In genomic region chr3:48002787-48003186, GRCh38 we compare ENCODE assay signal across 39 cellular contexts.
"Had no signal": no experiment of that assay in that cellular context is flagged by ENCODE, and none has a peak within 500 bp of the region (broad histone marks: within the 10 kb centered on the region; RNA-seq: fewer than 3 reads in every experiment).

No MANE protein-coding gene starts in this region.

- H3K27me3 Mint-ChIP-seq: activated CD4-positive, alpha-beta memory T cell treated with anti-CD3 and anti-CD28 coated beads, Interleukin-2, amount 10 ng/mL, durations not matched to agents 7 days and 5 days; activated CD4-positive, alpha-beta T cell treated with anti-CD3 and anti-CD28 coated beads for 36 hours; activated CD4-positive, alpha-beta T cell treated with anti-CD3 and anti-CD28 coated beads, Interleukin-2, amount 10 ng/mL, durations not matched to agents 7 days and 5 days; activated naive CD8-positive, alpha-beta T cell treated with anti-CD3 and anti-CD28 coated beads for 36 hours; activated T-helper 17 cell treated with anti-CD3 and anti-CD28 coated beads, Interleukin-2, amount 50 U/mL, for 72 hours; brain; central memory CD8-positive, alpha-beta T cell had no signal

- H3K9me3 ChIP-seq: adrenal gland had no signal

- H3K9me3 Mint-ChIP-seq: activated CD4-positive, alpha-beta memory T cell treated with anti-CD3 and anti-CD28 coated beads, Interleukin-2, amount 10 ng/mL, durations not matched to agents 7 days and 5 days; activated CD4-positive, alpha-beta T cell treated with anti-CD3 and anti-CD28 coated beads, Interleukin-2, amount 10 ng/mL, durations not matched to agents 7 days and 5 days; activated naive CD4-positive, alpha-beta T cell treated with anti-CD3 and anti-CD28 coated beads for 36 hours; activated naive CD4-positive, alpha-beta T cell treated with anti-CD3 and anti-CD28 coated beads, Interleukin-2, amount 50 U/mL, for 72 hours; activated naive CD8-positive, alpha-beta T cell treated with anti-CD3 and anti-CD28 coated beads for 36 hours; activated T-cell treated with anti-CD3 and anti-CD28 coated beads, Interleukin-2, amount 50 U/mL, for 4 hours; activated T-cell treated with anti-CD3 and anti-CD28 coated beads, Interleukin-2, amount 50 U/mL, for 72 hours; activated T-helper 1 cell treated with anti-CD3 and anti-CD28 coated beads, Interleukin-12 subunit alpha, Interleukin-12 subunit beta, Interleukin-2, Interleukin-4 antibody, amounts not matched to agents 30 ng/mL and 10 ng/mL and 1 ng/mL, durations not matched to agents 14 hours and 24 hours and 36 hours; activated T-helper 17 cell treated with anti-CD3 and anti-CD28 coated beads, Interleukin-2, amount 50 U/mL, for 72 hours; brain; central memory CD8-positive, alpha-beta T cell; T-helper 1 cell treated with Interleukin-12 subunit alpha and Interleukin-12 subunit beta and Interleukin-4 antibody, amounts not matched to agents 30 μg/mL and 1 μg/mL, for 36 hours; T-helper 2 cell treated with Interferon-gamma antibody and Interleukin-4, amounts not matched to agents 5 μg/mL and 100 μg/mL, for 36 hours had no signal

- H3K4me3 ChIP-seq: adrenal gland, cardiac muscle cell had no signal

- DNase-seq: activated CD4-positive, alpha-beta memory T cell treated with anti-CD3 and anti-CD28 coated beads, Interleukin-2, amount 10 ng/mL, durations not matched to agents 7 days and 5 days; activated CD4-positive, alpha-beta T cell treated with anti-CD3 and anti-CD28 coated beads for 1 hour; activated CD4-positive, alpha-beta T cell treated with anti-CD3 and anti-CD28 coated beads for 36 hours; activated CD4-positive, alpha-beta T cell treated with anti-CD3 and anti-CD28 coated beads for 48 hours; activated CD4-positive, alpha-beta T cell treated with anti-CD3 and anti-CD28 coated beads, Interleukin-2, amount 10 ng/mL, durations not matched to agents 7 days and 5 days; activated CD4-positive, alpha-beta T cell treated with anti-CD3 and anti-CD28 coated beads, Interleukin-2, amount 50 U/mL, for 48 hours; activated CD4-positive, CD25-positive, alpha-beta regulatory T cell; activated CD8-positive, alpha-beta memory T cell treated with anti-CD3 and anti-CD28 coated beads, Interleukin-2, amount 50 U/mL, for 4 hours; activated effector memory CD4-positive, alpha-beta T cell treated with anti-CD3 and anti-CD28 coated beads, Interleukin-2, amount 50 U/mL, for 16 hours; activated gamma-delta T cell treated with Interleukin-2 at 50 U/mL for 16 hours; activated naive CD4-positive, alpha-beta T cell; activated naive CD4-positive, alpha-beta T cell treated with anti-CD3 and anti-CD28 coated beads for 36 hours; activated naive CD4-positive, alpha-beta T cell treated with anti-CD3 and anti-CD28 coated beads, Interleukin-2, amount 50 U/mL, for 16 hours; activated naive CD8-positive, alpha-beta T cell treated with anti-CD3 and anti-CD28 coated beads for 36 hours; activated T-cell treated with anti-CD3 and anti-CD28 coated beads for 4 hours; activated T-cell treated with anti-CD3 and anti-CD28 coated beads, Interleukin-2, amount 50 U/mL, for 1 hour; activated T-cell treated with anti-CD3 and anti-CD28 coated beads, Interleukin-2, amount 50 U/mL, for 4 hours; activated T-cell treated with anti-CD3 and anti-CD28 coated beads, Interleukin-2, amount 50 U/mL, for 72 hours; adrenal gland; amniotic stem cell; aorta; caudate nucleus; cerebellar nuclear complex; SW 1271; T-helper 1 cell; T-helper 2 cell; T-helper 9 cell had no signal

- H3K27ac ChIP-seq: adrenal gland, cardiac muscle cell, VCaP had no signal

- H3K36me3 Mint-ChIP-seq: activated naive CD4-positive, alpha-beta T cell treated with anti-CD3 and anti-CD28 coated beads, Interleukin-2, amount 50 U/mL, for 72 hours; activated naive CD8-positive, alpha-beta T cell treated with anti-CD3 and anti-CD28 coated beads for 36 hours had no signal

- H3K27ac Mint-ChIP-seq: activated CD4-positive, alpha-beta memory T cell treated with anti-CD3 and anti-CD28 coated beads, Interleukin-2, amount 10 ng/mL, durations not matched to agents 7 days and 5 days; activated CD4-positive, alpha-beta T cell treated with anti-CD3 and anti-CD28 coated beads for 36 hours; activated CD4-positive, alpha-beta T cell treated with anti-CD3 and anti-CD28 coated beads, Interleukin-2, amount 10 ng/mL, durations not matched to agents 7 days and 5 days; activated naive CD4-positive, alpha-beta T cell treated with anti-CD3 and anti-CD28 coated beads for 36 hours; activated naive CD4-positive, alpha-beta T cell treated with anti-CD3 and anti-CD28 coated beads, Interleukin-2, amount 50 U/mL, for 72 hours; activated naive CD8-positive, alpha-beta T cell treated with anti-CD3 and anti-CD28 coated beads for 36 hours; activated T-cell treated with anti-CD3 and anti-CD28 coated beads, Interleukin-2, amount 50 U/mL, for 72 hours; activated T-helper 1 cell treated with anti-CD3 and anti-CD28 coated beads, Interleukin-12 subunit alpha, Interleukin-12 subunit beta, Interleukin-2, Interleukin-4 antibody, amounts not matched to agents 30 ng/mL and 10 ng/mL and 1 ng/mL, durations not matched to agents 14 hours and 24 hours and 36 hours; activated T-helper 17 cell treated with anti-CD3 and anti-CD28 coated beads, Interleukin-2, amount 50 U/mL, for 72 hours; T-helper 1 cell treated with Interleukin-12 subunit alpha and Interleukin-12 subunit beta and Interleukin-4 antibody, amounts not matched to agents 30 μg/mL and 1 μg/mL, for 36 hours; T-helper 2 cell treated with Interferon-gamma antibody and Interleukin-4, amounts not matched to agents 5 μg/mL and 100 μg/mL, for 36 hours had no signal

- H3K4me1 ChIP-seq: adrenal gland had no signal

- ATAC-seq: activated CD4-positive, alpha-beta T cell treated with anti-CD3 and anti-CD28 coated beads for 36 hours; activated CD4-positive, CD25-positive, alpha-beta regulatory T cell treated with anti-CD3 and anti-CD28 coated beads, Interleukin-2, amount 50 U/mL, for 24 hours; activated T-cell treated with anti-CD3 and anti-CD28 coated beads, Interleukin-2, amount 50 U/mL, for 4 hours; activated T-cell treated with anti-CD3 and anti-CD28 coated beads, Interleukin-2, amount 50 U/mL, for 72 hours; activated T-helper 17 cell treated with anti-CD3 and anti-CD28 coated beads, Interleukin-2, amount 50 U/mL, for 72 hours had no signal

- H3K27me3 ChIP-seq: adrenal gland, cardiac muscle cell had no signal

- H3K4me3 Mint-ChIP-seq: activated CD4-positive, alpha-beta memory T cell treated with anti-CD3 and anti-CD28 coated beads, Interleukin-2, amount 10 ng/mL, durations not matched to agents 7 days and 5 days; activated CD4-positive, alpha-beta T cell treated with anti-CD3 and anti-CD28 coated beads for 36 hours; activated CD4-positive, alpha-beta T cell treated with anti-CD3 and anti-CD28 coated beads, Interleukin-2, amount 10 ng/mL, durations not matched to agents 7 days and 5 days; activated naive CD4-positive, alpha-beta T cell treated with anti-CD3 and anti-CD28 coated beads for 36 hours; activated naive CD8-positive, alpha-beta T cell treated with anti-CD3 and anti-CD28 coated beads for 36 hours; activated T-cell treated with anti-CD3 and anti-CD28 coated beads, Interleukin-2, amount 50 U/mL, for 4 hours; activated T-cell treated with anti-CD3 and anti-CD28 coated beads, Interleukin-2, amount 50 U/mL, for 72 hours; activated T-helper 1 cell treated with anti-CD3 and anti-CD28 coated beads, Interleukin-12 subunit alpha, Interleukin-12 subunit beta, Interleukin-2, Interleukin-4 antibody, amounts not matched to agents 30 ng/mL and 10 ng/mL and 1 ng/mL, durations not matched to agents 14 hours and 24 hours and 36 hours; activated T-helper 17 cell treated with anti-CD3 and anti-CD28 coated beads, Interleukin-2, amount 50 U/mL, for 72 hours; brain; central memory CD8-positive, alpha-beta T cell; T-helper 1 cell treated with Interleukin-12 subunit alpha and Interleukin-12 subunit beta and Interleukin-4 antibody, amounts not matched to agents 30 μg/mL and 1 μg/mL, for 36 hours; T-helper 2 cell treated with Interferon-gamma antibody and Interleukin-4, amounts not matched to agents 5 μg/mL and 100 μg/mL, for 36 hours had no signal

- FAIRE-seq: bronchial epithelial cell, TTC549 had no signal

- H3K4me1 Mint-ChIP-seq: activated CD4-positive, alpha-beta memory T cell treated with anti-CD3 and anti-CD28 coated beads, Interleukin-2, amount 10 ng/mL, durations not matched to agents 7 days and 5 days; activated CD4-positive, alpha-beta T cell treated with anti-CD3 and anti-CD28 coated beads for 36 hours; activated CD4-positive, alpha-beta T cell treated with anti-CD3 and anti-CD28 coated beads, Interleukin-2, amount 10 ng/mL, durations not matched to agents 7 days and 5 days; activated naive CD8-positive, alpha-beta T cell treated with anti-CD3 and anti-CD28 coated beads for 36 hours; activated T-helper 17 cell treated with anti-CD3 and anti-CD28 coated beads, Interleukin-2, amount 50 U/mL, for 72 hours had no signal

- H3K36me3 ChIP-seq: adrenal gland had no signal
